In genomic region chr17:6641374-6641818, GRCh38 we compare ENCODE assay signal across 8 cellular contexts. TPM values are rescaled to one million over a fixed set of nuclear protein-coding genes. Genes with fewer than 3 reads are reported as not detected.
DNase-seq lines count a peak whose midpoint lies in the region; ATAC-seq and TF ChIP-seq lines count a peak whose summit lies in the region.

No MANE protein-coding gene starts in this region.

- H3K27ac ChIP-seq in iPS DF 6.9 (ENCODE audit: low read length): no peak overlapping the region

- no peak for DNase-seq in AG04449 (ENCODE audit: low read depth, low spot score)
- no peak for DNase-seq in HFFc6
- DNase-seq in activated B cell treated with CpG ODN at 0.5 μM for 24 hours: no peak
- no peak for DNase-seq in iPS DF 6.9 (ENCODE audit: low read depth, low spot score)
- peak in 1 of 2 donors; percentile 69 for DNase-seq in stimulated activated effector memory CD8-positive, alpha-beta T cell treated with anti-CD3 and anti-CD28 coated beads, Interleukin-12 subunit alpha, Interleukin-12 subunit beta, amount 100 ng/mL, for 72 hours (ENCODE audit: low spot score in 2 of 2)
- no peak for DNase-seq in AG20443 (ENCODE audit: low spot score)

- no peaks in the 10 kb centered on the region for H3K4me1 ChIP-seq in iPS DF 6.9 (ENCODE audit: control insufficient read depth, insufficient read depth, low read length)

- 0 out of 2 replicates have a peak, but pooled peaks cover 3% of the 10 kb centered on the region for H3K36me3 ChIP-seq in iPS DF 6.9 (ENCODE audit: control insufficient read depth, insufficient read depth, low read length)

- peak overlapping the region; percentile 97 for H3K27ac Mint-ChIP-seq in HFFc6
- H3K27ac Mint-ChIP-seq in activated B cell treated with CpG ODN at 0.5 μM for 24 hours: peak overlapping the region; percentile 99
- H3K27ac Mint-ChIP-seq in stimulated activated effector memory CD8-positive, alpha-beta T cell treated with anti-CD3 and anti-CD28 coated beads, Interleukin-12 subunit alpha, Interleukin-12 subunit beta, amount 100 ng/mL, for 72 hours: peak overlapping the region; percentile 96

- peaks cover 47% of the 10 kb centered on the region for H3K4me1 Mint-ChIP-seq in HFFc6 (ENCODE audit: low read depth)
- H3K4me1 Mint-ChIP-seq in activated B cell treated with CpG ODN at 0.5 μM for 24 hours: peaks cover 46% of the 10 kb centered on the region
- H3K4me1 Mint-ChIP-seq in stimulated activated effector memory CD8-positive, alpha-beta T cell treated with anti-CD3 and anti-CD28 coated beads, Interleukin-12 subunit alpha, Interleukin-12 subunit beta, amount 100 ng/mL, for 72 hours: peaks cover 77% of the 10 kb centered on the region

- H3K9me3 ChIP-seq in iPS DF 6.9 (ENCODE audit: control insufficient read depth, insufficient read depth, low read length): no peaks in the 10 kb centered on the region

- H3K36me3 Mint-ChIP-seq in HFFc6 (ENCODE audit: low read depth) (peaks cover 20% of the 10 kb centered on the region), activated B cell treated with CpG ODN at 0.5 μM for 24 hours (ENCODE audit: low read depth) (peaks cover 52% of the 10 kb centered on the region)
- peaks cover 71% of the 10 kb centered on the region for H3K36me3 Mint-ChIP-seq in stimulated activated effector memory CD8-positive, alpha-beta T cell treated with anti-CD3 and anti-CD28 coated beads, Interleukin-12 subunit alpha, Interleukin-12 subunit beta, amount 100 ng/mL, for 72 hours

- H3K4me3 Mint-ChIP-seq in HFFc6 (peak overlapping the region; percentile 96), activated B cell treated with CpG ODN at 0.5 μM for 24 hours (peak overlapping the region; percentile 96)
- peak overlapping the region; percentile 90 for H3K4me3 Mint-ChIP-seq in stimulated activated effector memory CD8-positive, alpha-beta T cell treated with anti-CD3 and anti-CD28 coated beads, Interleukin-12 subunit alpha, Interleukin-12 subunit beta, amount 100 ng/mL, for 72 hours

- peak overlapping the region; percentile 97 for H3K4me3 ChIP-seq in AG04449 (ENCODE audit: low read depth, low read length)
- H3K4me3 ChIP-seq in iPS DF 6.9 (ENCODE audit: low read length): peak overlapping the region; percentile 89

- no CpG with 5 or more reads among the region's 14 CpGs for whole genome bisulfite sequencing in iPS DF 6.9 (ENCODE audit: insufficient coverage, insufficient read length)

- H3K27me3 Mint-ChIP-seq in HFFc6 (ENCODE audit: insufficient read depth): peaks cover 8% of the 10 kb centered on the region
- H3K27me3 Mint-ChIP-seq in activated B cell treated with CpG ODN at 0.5 μM for 24 hours: no peaks in the 10 kb centered on the region

- no peaks in the 10 kb centered on the region for H3K27me3 ChIP-seq in iPS DF 6.9 (ENCODE audit: control insufficient read depth, insufficient read depth, low read length)

- intact Hi-C loops in activated B cell treated with CpG ODN at 0.5 μM for 24 hours (cut with micrococcal nuclease): loop anchor here (2.0 to 10.0 kb wide), 3 partner anchors 169 to 1057 kb away; partner anchors contain the start of genes NLRP1 and PIMREG

- CTCF ChIA-PET in AG04449 (lab: Yijun Ruan, JAX): interaction anchor here (0.9 to 2.2 kb wide), 5 partner anchors 9 to 269 kb away, joined by 3 to 20 read pairs (median 6); no protein-coding TSS in a partner anchor
- CTCF ChIA-PET in activated B cell treated with CpG ODN at 0.5 μM for 24 hours (lab: Charles Lee): no interaction called here

- TF ChIP-seq CTCF in AG04449 (IDR thresholded peaks at IDR 0.05; ENCODE audit: insufficient read depth, low read length, missing control alignments) (no peak), HFFc6 (IDR thresholded peaks at IDR 0.05) (no peak), activated B cell treated with CpG ODN at 0.5 μM for 24 hours (IDR thresholded peaks at IDR 0.05) (no peak)

- POLR2A ChIA-PET in AG04449 (lab: Yijun Ruan, JAX): interaction anchor here (1.0 kb wide), 1 partner anchor 18 kb away, joined by 3 read pairs; no protein-coding TSS in a partner anchor
- POLR2A ChIA-PET in activated B cell treated with CpG ODN at 0.5 μM for 24 hours (lab: Charles Lee): interaction anchor here (0.5 to 3.0 kb wide), 5 partner anchors 10 to 1449 kb away, joined by 3 to 28 read pairs (median 8); partner anchors contain the start of genes C17orf100 and MED31

- ATAC-seq in activated B cell treated with CpG ODN at 0.5 μM for 24 hours (ENCODE audit: low read depth): no peak
- no peak for ATAC-seq in stimulated activated effector memory CD8-positive, alpha-beta T cell treated with anti-CD3 and anti-CD28 coated beads, Interleukin-12 subunit alpha, Interleukin-12 subunit beta, amount 100 ng/mL, for 72 hours
- no peak for ATAC-seq in GM19035 (IDR thresholded peaks at IDR 0.05; ENCODE audit: unreplicated experiment)
- no peak for ATAC-seq in HG02642 (IDR thresholded peaks at IDR 0.05; ENCODE audit: poor library complexity, unreplicated experiment)

- H3K9me3 Mint-ChIP-seq in HFFc6 (no peaks in the 10 kb centered on the region), activated B cell treated with CpG ODN at 0.5 μM for 24 hours (no peaks in the 10 kb centered on the region)
- no peaks in the 10 kb centered on the region for H3K9me3 Mint-ChIP-seq in stimulated activated effector memory CD8-positive, alpha-beta T cell treated with anti-CD3 and anti-CD28 coated beads, Interleukin-12 subunit alpha, Interleukin-12 subunit beta, amount 100 ng/mL, for 72 hours

RNA-seq across cellular contexts. Expression of gene TXNDC17, which starts 0.5 kb away (rescaled TPM):
- total RNA-seq in HFFc6 (2021; fragmentation: NEBNext Ultra II Directional; extraction: Animal tissue kit (Norgen Biotek cat#: 25700)): 100 to 1,000 TPM; 115 to 154 (median 139) TPM
- total RNA-seq in activated B cell treated with CpG ODN at 0.5 μM for 24 hours: 42.7 and 54.5 TPM in 2 replicates

RNA-seq across cellular contexts. Expression of gene KIAA0753, which starts 0.9 kb away (rescaled TPM):
- 10 to 100 TPM; 15.1 to 17.8 (median 16.4) TPM for total RNA-seq in HFFc6 (2021; fragmentation: NEBNext Ultra II Directional; extraction: Animal tissue kit (Norgen Biotek cat#: 25700))
- 21.0 and 24.7 TPM in 2 replicates for total RNA-seq in activated B cell treated with CpG ODN at 0.5 μM for 24 hours

RNA-seq across cellular contexts. Expression of gene MED31, which starts 10.0 kb away (rescaled TPM):
- total RNA-seq in HFFc6 (2021; fragmentation: NEBNext Ultra II Directional; extraction: Animal tissue kit (Norgen Biotek cat#: 25700)): 10 to 100 TPM; 19.5 to 23.9 (median 20.0) TPM
- total RNA-seq in activated B cell treated with CpG ODN at 0.5 μM for 24 hours: 16.5 and 23.4 TPM in 2 replicates

RNA-seq across cellular contexts. Expression of gene C17orf100, which starts 10.2 kb away (rescaled TPM):
- 1 to 10 TPM; 1.0 to 1.7 (median 1.3) TPM for total RNA-seq in HFFc6 (2021; fragmentation: NEBNext Ultra II Directional; extraction: Animal tissue kit (Norgen Biotek cat#: 25700))
- total RNA-seq in activated B cell treated with CpG ODN at 0.5 μM for 24 hours: 2.9 and 3.5 TPM in 2 replicates
